22 cellular contexts compared by ENCODE assay signal in genomic region chr15:70158309-70158995, GRCh38.
DNase-seq lines count a peak whose midpoint lies in the region; ATAC-seq and TF ChIP-seq lines count a peak whose summit lies in the region.
"Had no signal": no experiment of that assay in that cellular context is flagged by ENCODE, and none has a peak within 500 bp of the region (broad histone marks: within the 10 kb centered on the region; RNA-seq: fewer than 3 reads in every experiment).

No MANE protein-coding gene starts in this region.

- intact Hi-C loops in cardiac septum (cut with DNase I) = loop anchor here (5.0 kb wide), 1 partner anchor 46 kb away; no protein-coding TSS in a partner anchor
- intact Hi-C loops in heart left ventricle (cut with DNase I) = loop anchor here in 1 of 10 donors (5.0 kb wide), 1 partner anchor 561 kb away; no protein-coding TSS in a partner anchor

- peaks cover 0 to 67% (median 47%) of the 10 kb centered on the region in 12 donors for H3K4me1 ChIP-seq in heart left ventricle
- H3K4me1 ChIP-seq: HAP-1 had no signal

- H3K27me3 ChIP-seq in heart left ventricle (no peaks in the 10 kb centered on the region), WERI-Rb-1 (ENCODE audit: insufficient read depth, low read depth, severe bottlenecking) (no peaks in the 10 kb centered on the region)
- H3K27me3 ChIP-seq: BE2C had no signal

- TF ChIP-seq CTCF in heart left ventricle (IDR thresholded peaks at IDR 0.05) (no peak), WERI-Rb-1 (IDR thresholded peaks at IDR 0.05; ENCODE audit: low read depth, low read length) (no peak), omental fat pad (IDR thresholded peaks at IDR 0.05) (no peak)

- no peaks in the 10 kb centered on the region for H3K9me3 ChIP-seq in heart left ventricle
- no peaks in the 10 kb centered on the region for H3K9me3 ChIP-seq in WERI-Rb-1 (ENCODE audit: severe bottlenecking)
- H3K9me3 ChIP-seq: BE2C, HAP-1 had no signal

- 95 to 97% (median 96%) methylated on average over 9 of the region's 9 CpGs for WGBS in heart left ventricle, 4 donors

- H3K36me3 ChIP-seq in heart left ventricle (no peaks in the 10 kb centered on the region), WERI-Rb-1 (no peaks in the 10 kb centered on the region)
- H3K36me3 ChIP-seq: BE2C, HAP-1 had no signal

- ATAC-seq in heart left ventricle (no peak), omental fat pad (ENCODE audit: low FRiP score) (no peak), GM21528 (IDR thresholded peaks at IDR 0.05; ENCODE audit: low FRiP score, unreplicated experiment) (no peak), HG03457 (IDR thresholded peaks at IDR 0.05; ENCODE audit: unreplicated experiment) (no peak)
- ATAC-seq in stimulated activated naive CD8-positive, alpha-beta T cell treated with anti-CD3 and anti-CD28 coated beads, Interleukin-15, Interleukin-2, amounts not matched to agents 100 U/mL and 50 U/mL, for 24 hours = no peak
- ATAC-seq: PC-3, SK-N-SH treated with all-trans-retinoic acid at 6 μM for 48 hours had no signal

- TF ChIP-seq POLR2A in heart left ventricle (IDR thresholded peaks at IDR 0.05) = no peak

- H3K27ac ChIP-seq in heart left ventricle (no peak overlapping the region), WERI-Rb-1 (peak overlapping the region; percentile 47; the same call in 1 of the 2 replicates)

- H3K4me3 ChIP-seq in heart left ventricle (no peak overlapping the region), WERI-Rb-1 (ENCODE audit: low read depth, low read length) (no peak overlapping the region)
- H3K4me3 ChIP-seq: HAP-1 had no signal

- DNase-seq in cardiac septum (ENCODE audit: low spot score) = peak; percentile 55
- DNase-seq in heart left ventricle = no peak
- peak; percentile 81 for DNase-seq in WERI-Rb-1
- DNase-seq in omental fat pad (ENCODE audit: low spot score) = peak; percentile 12
- DNase-seq in stimulated activated naive CD8-positive, alpha-beta T cell treated with anti-CD3 and anti-CD28 coated beads, Interleukin-15, Interleukin-2, amounts not matched to agents 100 U/mL and 50 U/mL, for 24 hours = no peak
- no peak for DNase-seq in Kasumi-1 (lab: John Stamatoyannopoulos, UW)
- DNase-seq: 8988T; ACHN; BE2C; Calu3; DMS53; GOT3; IMR-90; KG1; MM.1S; NCI-H2029; NK-92 treated with Interleukin-12 subunit alpha and Interleukin-12 subunit beta, amount 100 ng/mL, for 24 hours; PC-3 had no signal

Comparison
In these comparisons a context has a peak if more than half of its experiments do, and no peak if none do; other contexts are left out.
1. DNase-seq: peak in cardiac septum (single experiment), WERI-Rb-1 (single experiment) and omental fat pad (single experiment); none in heart left ventricle (0 of 5), stimulated activated naive CD8-positive, alpha-beta T cell treated with anti-CD3 and anti-CD28 coated beads, Interleukin-15, Interleukin-2, amounts not matched to agents 100 U/mL and 50 U/mL, for 24 hours (single experiment) and Kasumi-1 (0 of 2).